ENCODE assay signal across 14 cellular contexts in genomic region chr13:55199132-55199531, GRCh38.
DNase-seq lines count a peak whose midpoint lies in the region; ATAC-seq, FAIRE-seq and TF ChIP-seq lines count a peak whose summit lies in the region.
"Had no signal": no experiment of that assay in that cellular context is flagged by ENCODE, and none has a peak within 500 bp of the region (broad histone marks: within the 10 kb centered on the region; RNA-seq: fewer than 3 reads in every experiment).

No MANE protein-coding gene starts in this region.

- H3K4me3 ChIP-seq in LNCaP clone FGC (ENCODE audit: low read depth, low read length) (no peak overlapping the region), bronchial epithelial cell (ENCODE audit: low read depth, low read length) (no peak overlapping the region)
- H3K4me3 ChIP-seq: heart right ventricle, lower lobe of right lung, thoracic aorta had no signal

- H3K36me3 Mint-ChIP-seq in osteocyte (ENCODE audit: unreplicated experiment): no peaks in the 10 kb centered on the region
- peaks cover 0 to 4% of the 10 kb centered on the region in 2 donors for H3K36me3 Mint-ChIP-seq in activated T-cell treated with anti-CD3 and anti-CD28 coated beads, Interleukin-2, amount 50 U/mL, for 72 hours (ENCODE audit: insufficient read depth in 2 of 2)
- H3K36me3 Mint-ChIP-seq in activated naive CD4-positive, alpha-beta T cell treated with anti-CD3 and anti-CD28 coated beads, Interleukin-2, amount 10 ng/mL, durations not matched to agents 7 days and 5 days: no peaks in the 10 kb centered on the region

- no peak overlapping the region for H3K27ac Mint-ChIP-seq in osteocyte (ENCODE audit: unreplicated experiment)
- no peak overlapping the region for H3K27ac Mint-ChIP-seq in activated T-cell treated with anti-CD3 and anti-CD28 coated beads, Interleukin-2, amount 50 U/mL, for 72 hours
- H3K27ac Mint-ChIP-seq in activated naive CD4-positive, alpha-beta T cell treated with anti-CD3 and anti-CD28 coated beads, Interleukin-2, amount 10 ng/mL, durations not matched to agents 7 days and 5 days: no peak overlapping the region
- H3K27ac Mint-ChIP-seq: activated naive CD4-positive, alpha-beta T cell treated with anti-CD3 and anti-CD28 coated beads for 36 hours had no signal

- H3K27me3 ChIP-seq in bronchial epithelial cell (ENCODE audit: control insufficient read depth, insufficient read depth, low read length): no peaks in the 10 kb centered on the region
- H3K27me3 ChIP-seq: heart right ventricle had no signal

- H3K36me3 ChIP-seq in bronchial epithelial cell (ENCODE audit: control insufficient read depth, insufficient read depth, low read length): no peaks in the 10 kb centered on the region
- H3K36me3 ChIP-seq: heart right ventricle, lower lobe of right lung, thoracic aorta had no signal

- no peak for ATAC-seq in activated T-cell treated with anti-CD3 and anti-CD28 coated beads, Interleukin-2, amount 50 U/mL, for 72 hours (replicated peaks in 1 of 2)
- no peak for ATAC-seq in GM18909 (IDR thresholded peaks at IDR 0.05; ENCODE audit: poor library complexity, unreplicated experiment)
- ATAC-seq: heart right ventricle, lower lobe of right lung had no signal

- peak; percentile 7 for DNase-seq in ELF-1 (ENCODE audit: low read depth, low spot score)
- peak; percentile 1 for DNase-seq in LNCaP clone FGC (ENCODE audit: low read depth)
- peak; percentile 0 for DNase-seq in bronchial epithelial cell (ENCODE audit: low read depth)
- no peak for DNase-seq in osteocyte (ENCODE audit: extremely low spot score, unreplicated experiment)
- DNase-seq in activated T-cell treated with anti-CD3 and anti-CD28 coated beads, Interleukin-2, amount 50 U/mL, for 72 hours: no peak
- no peak for DNase-seq in activated naive CD4-positive, alpha-beta T cell treated with anti-CD3 and anti-CD28 coated beads, Interleukin-2, amount 10 ng/mL, durations not matched to agents 7 days and 5 days
- DNase-seq: activated naive CD4-positive, alpha-beta T cell treated with anti-CD3 and anti-CD28 coated beads for 36 hours; heart right ventricle; Karpas-422; lower lobe of right lung; nucleus accumbens had no signal

- no peak overlapping the region for H3K4me3 Mint-ChIP-seq in osteocyte (ENCODE audit: unreplicated experiment)
- H3K4me3 Mint-ChIP-seq in activated T-cell treated with anti-CD3 and anti-CD28 coated beads, Interleukin-2, amount 50 U/mL, for 72 hours: no peak overlapping the region
- H3K4me3 Mint-ChIP-seq in activated naive CD4-positive, alpha-beta T cell treated with anti-CD3 and anti-CD28 coated beads, Interleukin-2, amount 10 ng/mL, durations not matched to agents 7 days and 5 days: no peak overlapping the region
- H3K4me3 Mint-ChIP-seq: activated naive CD4-positive, alpha-beta T cell treated with anti-CD3 and anti-CD28 coated beads for 36 hours had no signal

- no peaks in the 10 kb centered on the region for H3K4me1 Mint-ChIP-seq in osteocyte (ENCODE audit: unreplicated experiment)
- H3K4me1 Mint-ChIP-seq in activated T-cell treated with anti-CD3 and anti-CD28 coated beads, Interleukin-2, amount 50 U/mL, for 72 hours (ENCODE audit: low read depth): no peaks in the 10 kb centered on the region
- no peaks in the 10 kb centered on the region for H3K4me1 Mint-ChIP-seq in activated naive CD4-positive, alpha-beta T cell treated with anti-CD3 and anti-CD28 coated beads, Interleukin-2, amount 10 ng/mL, durations not matched to agents 7 days and 5 days

- TF ChIP-seq CTCF in LNCaP clone FGC (IDR thresholded peaks at IDR 0.05; ENCODE audit: control insufficient read depth, extremely low read depth, insufficient read depth) (peak; percentile 34), bronchial epithelial cell (IDR thresholded peaks at IDR 0.05; ENCODE audit: insufficient read depth, low read length, severe bottlenecking) (no peak), osteocyte (IDR thresholded peaks at IDR 0.05) (peak; percentile 52)

- no peaks in the 10 kb centered on the region for H3K27me3 Mint-ChIP-seq in osteocyte (ENCODE audit: unreplicated experiment)
- no peaks in the 10 kb centered on the region for H3K27me3 Mint-ChIP-seq in activated T-cell treated with anti-CD3 and anti-CD28 coated beads, Interleukin-2, amount 50 U/mL, for 72 hours (ENCODE audit: low read depth)
- no peaks in the 10 kb centered on the region for H3K27me3 Mint-ChIP-seq in activated naive CD4-positive, alpha-beta T cell treated with anti-CD3 and anti-CD28 coated beads, Interleukin-2, amount 10 ng/mL, durations not matched to agents 7 days and 5 days

- CTCF ChIA-PET in activated naive CD4-positive, alpha-beta T cell treated with anti-CD3 and anti-CD28 coated beads, Interleukin-2, amount 10 ng/mL, durations not matched to agents 7 days and 5 days (lab: Charles Lee): no interaction called here

- H3K9me3 Mint-ChIP-seq in osteocyte (ENCODE audit: unreplicated experiment): peaks cover 17% of the 10 kb centered on the region
- peaks cover 5 to 9% of the 10 kb centered on the region in 2 donors for H3K9me3 Mint-ChIP-seq in activated T-cell treated with anti-CD3 and anti-CD28 coated beads, Interleukin-2, amount 50 U/mL, for 72 hours
- peaks cover 12% of the 10 kb centered on the region for H3K9me3 Mint-ChIP-seq in activated naive CD4-positive, alpha-beta T cell treated with anti-CD3 and anti-CD28 coated beads, Interleukin-2, amount 10 ng/mL, durations not matched to agents 7 days and 5 days

- peak; percentile 7 for FAIRE-seq in bronchial epithelial cell (lab: Jason Lieb, UNC)
- FAIRE-seq: endothelial cell of umbilical vein had no signal

Comparison
In these comparisons a context has a peak if more than half of its experiments do, and no peak if none do; other contexts are left out.
1. DNase-seq: peak in ELF-1 (single experiment), LNCaP clone FGC (single experiment) and bronchial epithelial cell (single experiment); none in osteocyte (single experiment), activated T-cell treated with anti-CD3 and anti-CD28 coated beads, Interleukin-2, amount 50 U/mL, for 72 hours (0 of 2) and activated naive CD4-positive, alpha-beta T cell treated with anti-CD3 and anti-CD28 coated beads, Interleukin-2, amount 10 ng/mL, durations not matched to agents 7 days and 5 days (single experiment).